In genomic region chr16:228151-228855, GRCh38 we compare ENCODE assay signal across 8 cellular contexts. TPM values are rescaled to one million over a fixed set of nuclear protein-coding genes. Genes with fewer than 3 reads are reported as not detected.
A peak's percentile ranks its signal among the peaks of the same experiment; 100 is the strongest.
DNase-seq lines count a peak whose midpoint lies in the region; ATAC-seq and TF ChIP-seq lines count a peak whose summit lies in the region.

No MANE protein-coding gene starts in this region.

- H3K27ac ChIP-seq in OCI-LY1 (ENCODE audit: low read depth, low read length, poor library complexity, severe bottlenecking) (peak overlapping the region; percentile 23), ectodermal cell (ENCODE audit: insufficient read depth, low read depth, low read length, poor library complexity, severe bottlenecking) (peak overlapping the region; percentile 95)

- no peaks in the 10 kb centered on the region for H4K20me1 ChIP-seq in OCI-LY1 (ENCODE audit: insufficient read depth, low read length)

- H3K9me3 ChIP-seq in OCI-LY1 (ENCODE audit: low read length) (no peaks in the 10 kb centered on the region), ectodermal cell (ENCODE audit: control insufficient read depth, low read length) (no peaks in the 10 kb centered on the region), mucosa of stomach (ENCODE audit: control insufficient read depth, low read length) (no peaks in the 10 kb centered on the region)

- H3K36me3 ChIP-seq in OCI-LY1 (ENCODE audit: insufficient read depth, low read length) (peaks cover 48% of the 10 kb centered on the region), ectodermal cell (ENCODE audit: control insufficient read depth, insufficient read depth, low read length) (peaks cover 20% of the 10 kb centered on the region), mucosa of stomach (ENCODE audit: control insufficient read depth, insufficient read depth, low read length) (no peaks in the 10 kb centered on the region)

- no peak overlapping the region for H2AFZ ChIP-seq in OCI-LY1 (ENCODE audit: low read length)

- H3K9me2 ChIP-seq in OCI-LY1 (ENCODE audit: low read depth, low read length) = no peaks in the 10 kb centered on the region

- H3K9ac ChIP-seq in OCI-LY1 (ENCODE audit: low read length) (peak overlapping the region; percentile 95), mucosa of stomach (ENCODE audit: low read length) (peak overlapping the region; percentile 88)

- H3K27me3 ChIP-seq in OCI-LY1 (ENCODE audit: insufficient read depth, low read length) = no peaks in the 10 kb centered on the region
- no peaks in the 10 kb centered on the region for H3K27me3 ChIP-seq in ectodermal cell (ENCODE audit: control insufficient read depth, insufficient read depth, low read length, poor library complexity, severe bottlenecking)
- no peaks in the 10 kb centered on the region for H3K27me3 ChIP-seq in mucosa of stomach (ENCODE audit: control insufficient read depth, insufficient read depth, low read length)

- H3K4me2 ChIP-seq in OCI-LY1 (ENCODE audit: low read length) = peak overlapping the region; percentile 83

- TF ChIP-seq CTCF in OCI-LY1 (IDR thresholded peaks at IDR 0.05; ENCODE audit: low read length) = no peak

- H3K79me2 ChIP-seq in OCI-LY1 (ENCODE audit: insufficient read depth, low read length) = peaks cover 32% of the 10 kb centered on the region

- peak; percentile 26 for ATAC-seq in GM19395 (IDR thresholded peaks at IDR 0.05; ENCODE audit: unreplicated experiment)

- H3F3A ChIP-seq in OCI-LY1 (ENCODE audit: insufficient read depth, low read length) = no peaks in the 10 kb centered on the region

- H3K4me3 ChIP-seq in OCI-LY1 (ENCODE audit: low read depth, low read length, poor library complexity, severe bottlenecking) = peak overlapping the region; percentile 93
- peak overlapping the region; percentile 93 for H3K4me3 ChIP-seq in ectodermal cell (ENCODE audit: insufficient read depth, low read depth, low read length)
- H3K4me3 ChIP-seq in mucosa of stomach (ENCODE audit: low read length) = peak overlapping the region; percentile 60

- peak; percentile 23 for DNase-seq in ACHN
- DNase-seq in GM19240 (ENCODE audit: insufficient read length, low spot score) = no peak
- no peak for DNase-seq in Ammon's horn (ENCODE audit: low spot score)
- no peak for DNase-seq in SKM-1 (lab: John Stamatoyannopoulos, UW; ENCODE audit: unreplicated experiment)

- WGBS in ectodermal cell, 2 experiments = 25 to 26% methylated on average over 10 of the region's 10 CpGs

- in situ Hi-C loops in ACHN (cut with HindIII; ENCODE audit: low pct_ligation_motif_present, low pct_unique_long_range_greater_than_20kb, low sequenced_read_pairs) = no loop called here

- H3K4me1 ChIP-seq in OCI-LY1 (ENCODE audit: insufficient read depth, low read length, severe bottlenecking) (peaks cover 26% of the 10 kb centered on the region), ectodermal cell (ENCODE audit: control insufficient read depth, insufficient read depth, low read length) (peaks cover 5% of the 10 kb centered on the region), mucosa of stomach (ENCODE audit: control insufficient read depth, insufficient read depth, low read length) (peaks cover 8% of the 10 kb centered on the region)

RNA-seq across cellular contexts. Expression of gene LUC7L, which starts 0.9 kb away (rescaled TPM):
- polyA plus RNA-seq in ectodermal cell (2013, experiment 1 of 4) = 179 TPM
- 152 TPM for polyA plus RNA-seq in ectodermal cell (2013, experiment 2 of 4)
- polyA plus RNA-seq in ectodermal cell (2013, experiment 3 of 4) = 153 TPM
- polyA plus RNA-seq in ectodermal cell (2013, experiment 4 of 4) = 147 TPM

RNA-seq across cellular contexts. Expression of gene FAM234A, which starts 6.3 kb away (rescaled TPM):
- 131 TPM for polyA plus RNA-seq in ectodermal cell (2013, experiment 1 of 4)
- 138 TPM for polyA plus RNA-seq in ectodermal cell (2013, experiment 2 of 4)
- 101 TPM for polyA plus RNA-seq in ectodermal cell (2013, experiment 3 of 4)
- polyA plus RNA-seq in ectodermal cell (2013, experiment 4 of 4) = 113 TPM

RNA-seq across cellular contexts. Expression of gene RGS11, which starts 47.4 kb away (rescaled TPM):
- 1.7 TPM for polyA plus RNA-seq in ectodermal cell (2013, experiment 1 of 4)
- polyA plus RNA-seq in ectodermal cell (2013, experiment 2 of 4) = 1.5 TPM
- polyA plus RNA-seq in ectodermal cell (2013, experiment 3 of 4) = 1.5 TPM
- 1.7 TPM for polyA plus RNA-seq in ectodermal cell (2013, experiment 4 of 4)

RNA-seq across cellular contexts. Expression of gene HBQ1, which starts 48.0 kb away (rescaled TPM):
- 1.3 TPM for polyA plus RNA-seq in ectodermal cell (2013, experiment 1 of 4)
- polyA plus RNA-seq in ectodermal cell (2013, experiment 2 of 4) = 1.5 TPM
- 0.85 TPM for polyA plus RNA-seq in ectodermal cell (2013, experiment 3 of 4)
- 0.69 TPM for polyA plus RNA-seq in ectodermal cell (2013, experiment 4 of 4)

RNA-seq across cellular contexts. Expression of gene HBA1, which starts 51.8 kb away (rescaled TPM):
- not detected for polyA plus RNA-seq in ectodermal cell (2013, experiment 1 of 4)
- polyA plus RNA-seq in ectodermal cell (2013, experiment 2 of 4) = not detected
- not detected for polyA plus RNA-seq in ectodermal cell (2013, experiment 3 of 4)
- not detected for polyA plus RNA-seq in ectodermal cell (2013, experiment 4 of 4)
